In genomic region chr10:59881640-59882039, GRCh38 we compare ENCODE assay signal across 24 cellular contexts. TPM values are rescaled to one million over a fixed set of nuclear protein-coding genes. Genes with fewer than 3 reads are reported as not detected.
DNase-seq lines count a peak whose midpoint lies in the region; ATAC-seq and TF ChIP-seq lines count a peak whose summit lies in the region.
"Had no signal": no experiment of that assay in that cellular context is flagged by ENCODE, and none has a peak within 500 bp of the region (broad histone marks: within the 10 kb centered on the region; RNA-seq: fewer than 3 reads in every experiment).

No MANE protein-coding gene starts in this region.

- H3K4me3 Mint-ChIP-seq in activated naive CD4-positive, alpha-beta T cell treated with anti-CD3 and anti-CD28 coated beads, Interleukin-2, amount 50 U/mL, for 24 hours = no peak overlapping the region
- H3K4me3 Mint-ChIP-seq in immature natural killer cell = peak overlapping the region in 4 of 5 donors; percentile 43 to 56 (median 55)
- H3K4me3 Mint-ChIP-seq: neural progenitor cell had no signal

- no peak overlapping the region for H2AFZ ChIP-seq in OCI-LY3 (ENCODE audit: low read depth, low read length)
- H2AFZ ChIP-seq: neural progenitor cell had no signal

- peak overlapping the region; percentile 85 for H3K27ac Mint-ChIP-seq in activated naive CD4-positive, alpha-beta T cell treated with anti-CD3 and anti-CD28 coated beads, Interleukin-2, amount 50 U/mL, for 24 hours
- H3K27ac Mint-ChIP-seq in immature natural killer cell = peak overlapping the region in 5 of 6 donors; percentile 45 to 70 (median 55)
- H3K27ac Mint-ChIP-seq: neural progenitor cell had no signal

- H3K9me3 ChIP-seq in OCI-LY3 (ENCODE audit: insufficient read depth, low read length) (no peaks in the 10 kb centered on the region), upper lobe of right lung (no peaks in the 10 kb centered on the region)
- H3K9me3 ChIP-seq: body of pancreas, mucosa of descending colon, right lobe of liver, uterus had no signal

- TF ChIP-seq CTCF in OCI-LY3 (IDR thresholded peaks at IDR 0.05; ENCODE audit: low read depth, low read length) (no peak), upper lobe of right lung (IDR thresholded peaks at IDR 0.05) (no peak)

- no peaks in the 10 kb centered on the region for H3K27me3 Mint-ChIP-seq in activated naive CD4-positive, alpha-beta T cell treated with anti-CD3 and anti-CD28 coated beads, Interleukin-2, amount 50 U/mL, for 24 hours
- H3K27me3 Mint-ChIP-seq in immature natural killer cell (ENCODE audit: low read depth in 3 of 3) = peaks cover 0 to 3% (median 0%) of the 10 kb centered on the region in 3 donors

- TF ChIP-seq POLR2A in GM18505 (IDR thresholded peaks at IDR 0.05; ENCODE audit: borderline replicate concordance, extremely low read depth, insufficient read depth, insufficient read length) = no peak

- peak overlapping the region; percentile 22; the same call in 1 of the 2 replicates for H3K9ac ChIP-seq in OCI-LY3 (ENCODE audit: low read length)
- H3K9ac ChIP-seq: neural progenitor cell had no signal

- H3K36me3 ChIP-seq in OCI-LY3 (replicated peaks; ENCODE audit: low read depth, low read length) = no peaks in the 10 kb centered on the region
- no peaks in the 10 kb centered on the region for H3K36me3 ChIP-seq in upper lobe of right lung
- H3K36me3 ChIP-seq: right lobe of liver, uterus had no signal

- DNase-seq in activated naive CD4-positive, alpha-beta T cell treated with Interleukin-2 at 50 U/mL for 16 hours = no peak
- no peak for DNase-seq in immature natural killer cell
- no peak for DNase-seq in upper lobe of right lung
- DNase-seq: body of pancreas; effector CD8-positive, alpha-beta T cell; foreskin keratinocyte; Kasumi-1; left ventricle myocardium superior; mucosa of descending colon; NCI-H1092 treated with DMSO at 0.1 percent for 48 hours; NCI-H2029; NCI-H226; PC-3; posterior cingulate gyrus; right lobe of liver; SHP77; SW 1271; uterus had no signal

- H3K27me3 ChIP-seq in OCI-LY3 (ENCODE audit: low read depth, low read length) = peaks cover 8% of the 10 kb centered on the region
- no peaks in the 10 kb centered on the region for H3K27me3 ChIP-seq in upper lobe of right lung
- H3K27me3 ChIP-seq: body of pancreas, foreskin keratinocyte, neural progenitor cell, right lobe of liver, uterus had no signal

- H3K27ac ChIP-seq in OCI-LY3 (ENCODE audit: low read length) (peak overlapping the region; percentile 71; the same call in 1 of the 2 replicates), upper lobe of right lung (peak overlapping the region; percentile 11)
- H3K27ac ChIP-seq: body of pancreas, foreskin keratinocyte, neural progenitor cell, right lobe of liver, uterus had no signal

- peaks cover 79% of the 10 kb centered on the region for H4K20me1 ChIP-seq in OCI-LY3 (ENCODE audit: insufficient read depth, low read length)

- ATAC-seq in upper lobe of right lung = peak; percentile 89
- no peak for ATAC-seq in GM18505 (IDR thresholded peaks at IDR 0.05; ENCODE audit: unreplicated experiment)
- ATAC-seq in HG03442 (IDR thresholded peaks at IDR 0.05; ENCODE audit: unreplicated experiment) = no peak
- ATAC-seq in HG02678 (IDR thresholded peaks at IDR 0.05; ENCODE audit: unreplicated experiment) = no peak
- ATAC-seq: body of pancreas, left ventricle myocardium superior, PC-3, right lobe of liver had no signal

- H3K4me3 ChIP-seq in OCI-LY3 (ENCODE audit: low read length) (peak overlapping the region; percentile 65), upper lobe of right lung (no peak overlapping the region)
- H3K4me3 ChIP-seq: body of pancreas, mucosa of descending colon, neural progenitor cell, right lobe of liver, uterus had no signal

- H3K79me2 ChIP-seq in OCI-LY3 (ENCODE audit: low read length) = peaks cover 65% of the 10 kb centered on the region

- no peaks in the 10 kb centered on the region for H3K9me3 Mint-ChIP-seq in activated naive CD4-positive, alpha-beta T cell treated with anti-CD3 and anti-CD28 coated beads, Interleukin-2, amount 50 U/mL, for 24 hours
- H3K9me3 Mint-ChIP-seq in immature natural killer cell = no peaks in the 10 kb centered on the region

- peaks cover 6% of the 10 kb centered on the region for H3K36me3 Mint-ChIP-seq in activated naive CD4-positive, alpha-beta T cell treated with anti-CD3 and anti-CD28 coated beads, Interleukin-2, amount 50 U/mL, for 24 hours
- H3K36me3 Mint-ChIP-seq in immature natural killer cell = no peaks in the 10 kb centered on the region

- intact Hi-C loops in upper lobe of right lung (cut with DNase I) = no loop called here

- peaks cover 82% of the 10 kb centered on the region for H3K4me1 ChIP-seq in OCI-LY3 (ENCODE audit: low read length)
- peaks cover 50% of the 10 kb centered on the region for H3K4me1 ChIP-seq in upper lobe of right lung
- H3K4me1 ChIP-seq: uterus had no signal

- peak overlapping the region; percentile 82 for H3K4me2 ChIP-seq in OCI-LY3 (ENCODE audit: low read length)

- peaks cover 85% of the 10 kb centered on the region for H3K4me1 Mint-ChIP-seq in activated naive CD4-positive, alpha-beta T cell treated with anti-CD3 and anti-CD28 coated beads, Interleukin-2, amount 50 U/mL, for 24 hours
- H3K4me1 Mint-ChIP-seq in immature natural killer cell = peaks cover 80 to 86% of the 10 kb centered on the region in 2 donors
- H3K4me1 Mint-ChIP-seq: neural progenitor cell had no signal

RNA-seq across cellular contexts. Expression of gene CCDC6, which starts 24.7 kb away (rescaled TPM):
- polyA plus RNA-seq in immature natural killer cell = 1 to 10 TPM; 1.6 to 3.5 (median 1.8) TPM
- 55.7 TPM for total RNA-seq in upper lobe of right lung
